ENCODE assay signal across 16 cellular contexts in genomic region chr3:14600856-14601610, GRCh38. TPM values are rescaled to one million over a fixed set of nuclear protein-coding genes. Genes with fewer than 3 reads are reported as not detected.
DNase-seq lines count a peak whose midpoint lies in the region; FAIRE-seq and TF ChIP-seq lines count a peak whose summit lies in the region.
"Had no signal": no experiment of that assay in that cellular context is flagged by ENCODE, and none has a peak within 500 bp of the region (broad histone marks: within the 10 kb centered on the region; RNA-seq: fewer than 3 reads in every experiment).

No MANE protein-coding gene starts in this region.

- TF ChIP-seq CTCF in H1 (IDR thresholded peaks at IDR 0.05; ENCODE audit: control extremely low read depth in 1 of 3, insufficient read depth in 1 of 3, low read depth in 1 of 3, low read length in 3 of 3) (no peak), neural progenitor cell (IDR thresholded peaks at IDR 0.05) (no peak)

- H2BK5ac ChIP-seq in H1 (ENCODE audit: low read depth, low read length) = peak overlapping the region; percentile 28; the same call in 1 of the 2 replicates

- WGBS in H1 (ENCODE audit: extremely low coverage in 1 of 2, insufficient coverage in 1 of 2, insufficient read length in 1 of 2, insufficient replicate concordance in 2 of 2, low coverage in 1 of 2, low lambda C conversion rate in 2 of 2, missing lambda C conversion rate in 1 of 2), 2 experiments = 61% methylated on average over 10 of the region's 10 CpGs; no CpG with 5 or more reads in 1 of the 2 experiments

- peaks cover 50% of the 10 kb centered on the region for H3K4me1 Mint-ChIP-seq in neural progenitor cell

- peaks cover 3% of the 10 kb centered on the region for H3F3A ChIP-seq in neural progenitor cell (ENCODE audit: low read depth)

- H3K27me3 ChIP-seq in HUES6 (ENCODE audit: control insufficient read depth, insufficient read depth, low read length) (peaks cover 39% of the 10 kb centered on the region), H1 (replicated peaks in 1 of 4; ENCODE audit: control insufficient read depth in 3 of 4, extremely low read depth in 1 of 4, insufficient read depth in 3 of 4, low read length in 3 of 4) (peaks cover 0 to 14% (median 10%) of the 10 kb centered on the region in 4 experiments; a peak in 5 of 7 replicates), neural progenitor cell (peaks cover 86% of the 10 kb centered on the region)

- H4K5ac ChIP-seq in H1 (ENCODE audit: insufficient read length, low read depth, low read length) = no peak overlapping the region

- H3K27ac ChIP-seq in HUES6 (ENCODE audit: low read depth, low read length) (no peak overlapping the region), H1 (ENCODE audit: low read depth, low read length) (no peak overlapping the region), neural progenitor cell (no peak overlapping the region)
- H3K27ac ChIP-seq: C4-2B had no signal

- H3K36me3 ChIP-seq in HUES6 (ENCODE audit: control insufficient read depth, insufficient read depth, low read length) = no peaks in the 10 kb centered on the region
- 0 out of 8 replicates have a peak, but pooled peaks cover 0 to 2% (median 0%) of the 10 kb centered on the region in 4 experiments for H3K36me3 ChIP-seq in H1 (ENCODE audit: control insufficient read depth in 2 of 4, insufficient read depth in 4 of 4, low read length in 3 of 4)
- no peaks in the 10 kb centered on the region for H3K36me3 ChIP-seq in neural progenitor cell
- H3K36me3 ChIP-seq: BE2C had no signal

- no peak overlapping the region for H2AFZ ChIP-seq in H1 (ENCODE audit: low read length)
- no peak overlapping the region for H2AFZ ChIP-seq in neural progenitor cell (replicated peaks)

- H3K4ac ChIP-seq in H1 (replicated peaks; ENCODE audit: insufficient read length, low read depth, low read length) = no peak overlapping the region

- H3K9ac ChIP-seq in HUES6 (ENCODE audit: low read length) (no peak overlapping the region), H1 (replicated peaks in 1 of 4; ENCODE audit: extremely low read depth in 1 of 4, low read depth in 3 of 4, low read length in 3 of 4) (no peak overlapping the region), neural progenitor cell (no peak overlapping the region)

- H3K27me3 Mint-ChIP-seq in neural progenitor cell (ENCODE audit: insufficient read depth, low read depth) = peaks cover 49% of the 10 kb centered on the region

- POLR2A ChIA-PET in H1 (lab: Charles Lee; ENCODE audit: partially characterized antibody) = interaction anchor here (1.1 kb wide), 1 partner anchor 61 kb away, joined by 3 read pairs; the partner anchor contains the start of gene GRIP2

- peaks cover 3% of the 10 kb centered on the region for H3K9me3 Mint-ChIP-seq in neural progenitor cell

- DNase-seq in H1 (ENCODE audit: low read depth in 1 of 2, low spot score in 2 of 2) (no peak), neural progenitor cell (ENCODE audit: low spot score) (no peak), mesenteric fat pad (ENCODE audit: low spot score) (no peak), activated T-cell treated with anti-CD3 and anti-CD28 coated beads for 4 hours (no peak), SKM-1 (lab: John Stamatoyannopoulos, UW; ENCODE audit: unreplicated experiment) (no peak)
- DNase-seq in stimulated activated naive CD4-positive, alpha-beta T cell (lab: John Stamatoyannopoulos, UW) = no peak
- DNase-seq: BE2C; CD4-positive, alpha-beta memory T cell; DMS79 had no signal

- H3K4me1 ChIP-seq in HUES6 (ENCODE audit: control insufficient read depth, insufficient read depth, low read length) (peaks cover 26% of the 10 kb centered on the region), H1 (replicated peaks in 1 of 4; ENCODE audit: control insufficient read depth in 3 of 4, insufficient read depth in 4 of 4, low read length in 3 of 4) (peaks cover 0 to 12% (median 9%) of the 10 kb centered on the region in 4 experiments; a peak in 6 of 7 replicates), neural progenitor cell (no peaks in the 10 kb centered on the region)
- H3K4me1 ChIP-seq: BE2C had no signal

- H3K23ac ChIP-seq in H1 (ENCODE audit: insufficient read length) = no peak overlapping the region

- H4K8ac ChIP-seq in H1 (ENCODE audit: extremely low read depth, insufficient read depth, low read length) = 0 out of 2 replicates have a peak overlapping the region, but pooled peaks have one; percentile 4

- H2AK5ac ChIP-seq in H1 (ENCODE audit: low read depth, low read length) = 0 out of 2 replicates have a peak overlapping the region, but pooled peaks have one; percentile 14

- H2BK12ac ChIP-seq in H1 (ENCODE audit: low read depth, low read length) = no peak overlapping the region; the same call in 1 of the 2 replicates

- peaks cover 0 to 11% of the 10 kb centered on the region in 2 experiments for H4K20me1 ChIP-seq in H1 (replicated peaks in 1 of 2; ENCODE audit: control insufficient read depth in 1 of 2, insufficient read depth in 2 of 2, low read length in 2 of 2)
- H4K20me1 ChIP-seq in neural progenitor cell (ENCODE audit: low read depth) = peaks cover 33% of the 10 kb centered on the region

- no peaks in the 10 kb centered on the region for H3K9me3 ChIP-seq in HUES6 (ENCODE audit: control insufficient read depth, insufficient read depth, low read depth, low read length)
- H3K9me3 ChIP-seq in H1 (ENCODE audit: insufficient read depth in 2 of 2, low read depth in 1 of 2, low read length in 1 of 2) = no peaks in the 10 kb centered on the region
- no peaks in the 10 kb centered on the region for H3K9me3 ChIP-seq in neural progenitor cell (ENCODE audit: low read depth)
- H3K9me3 ChIP-seq: A549, BE2C had no signal

- H3K36me3 Mint-ChIP-seq in neural progenitor cell = no peaks in the 10 kb centered on the region

- no peak for TF ChIP-seq EP300 in H1 (IDR thresholded peaks at IDR 0.05; ENCODE audit: borderline replicate concordance in 1 of 2, low read depth in 2 of 2, low read length in 2 of 2)

- H3K79me1 ChIP-seq in H1 (ENCODE audit: low read depth, low read length) = peaks cover 4% of the 10 kb centered on the region; the same call in 1 of the 2 replicates

- peak overlapping the region; percentile 56; the same call in 1 of the 2 replicates for H3K18ac ChIP-seq in H1 (ENCODE audit: extremely low read depth, low read length)

- no peak overlapping the region for H2BK120ac ChIP-seq in H1 (replicated peaks; ENCODE audit: low read depth, low read length)

- H3K4me2 ChIP-seq in H1 (ENCODE audit: insufficient read depth in 1 of 2, low read depth in 2 of 2, low read length in 2 of 2) = peak overlapping the region; percentile 48 to 93; a peak in 3 of 4 replicates
- H3K4me2 ChIP-seq in neural progenitor cell = no peak overlapping the region

- H3K14ac ChIP-seq in H1 (ENCODE audit: insufficient read length) = no peak overlapping the region

- no peak overlapping the region for H3K56ac ChIP-seq in H1 (replicated peaks; ENCODE audit: insufficient read length, low read depth, low read length)

- peak overlapping the region; percentile 83; the same call in 1 of the 2 replicates for H2BK15ac ChIP-seq in H1 (ENCODE audit: low read length)

- no peak for FAIRE-seq in H1 (lab: Jason Lieb, UNC)
- FAIRE-seq: A549, GM12878, GM18507, K562 had no signal

- H3K23me2 ChIP-seq in H1 (ENCODE audit: low read depth, low read length) = peaks cover 10% of the 10 kb centered on the region; the same call in 1 of the 2 replicates

- H2BK20ac ChIP-seq in H1 (ENCODE audit: low read length) = peak overlapping the region; percentile 27; the same call in 1 of the 2 replicates

- no peak for TF ChIP-seq RAD21 in H1 (IDR thresholded peaks at IDR 0.05 in 1 of 2, conservative IDR thresholded peaks at IDR 0.05 in 1 of 2; ENCODE audit: low read depth in 2 of 2, low read length in 2 of 2)

- CTCF ChIA-PET in H1 (lab: Charles Lee; ENCODE audit: partially characterized antibody) = interaction anchor here (0.7 to 2.3 kb wide), 31 partner anchors 7 to 340 kb away, joined by 3 to 10 read pairs (median 4); no protein-coding TSS in a partner anchor

- H3K79me2 ChIP-seq in H1 (ENCODE audit: control insufficient read depth in 1 of 2, insufficient read depth in 2 of 2, low read length in 2 of 2) (no peaks in the 10 kb centered on the region), neural progenitor cell (ENCODE audit: low read depth) (no peaks in the 10 kb centered on the region)

- H4K91ac ChIP-seq in H1 (replicated peaks; ENCODE audit: insufficient read length, low read length) = peak overlapping the region; percentile 30

- no peak overlapping the region for H3K27ac Mint-ChIP-seq in neural progenitor cell
- H3K27ac Mint-ChIP-seq: H9 had no signal

- peak overlapping the region; percentile 16 for H3K4me3 Mint-ChIP-seq in neural progenitor cell
- H3K4me3 Mint-ChIP-seq: CD4-positive, alpha-beta memory T cell had no signal

- peak overlapping the region; percentile 62 for H3K4me3 ChIP-seq in HUES6 (ENCODE audit: low read depth, low read length)
- peak overlapping the region in 1 of 4 experiments; percentile 73; a peak in 3 of 8 replicates for H3K4me3 ChIP-seq in H1 (ENCODE audit: extremely low read depth in 1 of 4, insufficient read depth in 2 of 4, low read depth in 3 of 4, low read length in 4 of 4)
- H3K4me3 ChIP-seq in neural progenitor cell = no peak overlapping the region
- H3K4me3 ChIP-seq: GM12878, K562 had no signal

- no peak for TF ChIP-seq POLR2A in H1 (IDR thresholded peaks at IDR 0.05; ENCODE audit: control extremely low read depth in 1 of 2, low read depth in 2 of 2, low read length in 2 of 2)

TF ChIP-seq in H1, 55 proteins besides CTCF, POLR2A, EP300 and RAD21:
- TF ChIP-seq MAX (IDR thresholded peaks at IDR 0.05) (no peak), BACH1 (IDR thresholded peaks at IDR 0.05; ENCODE audit: low read length) (no peak), CBX5 (IDR thresholded peaks at IDR 0.05; ENCODE audit: low read depth, low read length) (no peak), TAF1 (IDR thresholded peaks at IDR 0.05; ENCODE audit: low read depth, low read length) (no peak), GTF2F1 (IDR thresholded peaks at IDR 0.05; ENCODE audit: borderline replicate concordance, low read depth, low read length) (no peak), RNF2 (IDR thresholded peaks at IDR 0.05; ENCODE audit: borderline replicate concordance, low read depth, low read length, missing control alignments, poor library complexity, severe bottlenecking) (no peak)

RNA-seq across cellular contexts. Expression of gene CCDC174, which starts 50.5 kb away (rescaled TPM):
- total RNA-seq in H1 (2021; fragmentation: NEBNext Ultra II Directional; extraction: Animal tissue kit (Norgen Biotek cat#: 25700)) = 11.9 and 14.1 TPM in 2 replicates
- polyA plus RNA-seq in H1 (2011; rRNA removed) = 3.5 and 5.5 TPM in 2 replicates
- polyA plus RNA-seq in H1 (2011; cell fraction: cytosol; rRNA removed) = 5.2 TPM
- polyA plus RNA-seq in H1 (2011; cell fraction: nucleus; rRNA removed) = 8.5 TPM
- 8.1 to 10.3 TPM (median 8.9 TPM) in 4 replicates for polyA plus RNA-seq in H1 (2012, experiment 1 of 2)
- 1.4 TPM for polyA plus RNA-seq in H1 (2012, experiment 2 of 2)
- polyA plus RNA-seq in H1 (2013, experiment 1 of 2) = 12.0 TPM
- 10.3 TPM for polyA plus RNA-seq in H1 (2013, experiment 2 of 2)
- polyA minus RNA-seq in H1 (2011; rRNA and poly(A)+ RNA removed) = 3.7 and 4.2 TPM in 2 replicates
- 2.9 TPM for polyA minus RNA-seq in H1 (2011; cell fraction: cytosol; rRNA and poly(A)+ RNA removed)
- polyA minus RNA-seq in H1 (2011; cell fraction: nucleus; rRNA and poly(A)+ RNA removed) = 6.6 TPM
- 13.0 and 15.6 TPM in 2 replicates for total RNA-seq in neural progenitor cell (ENCODE audit: low replicate concordance)
- 16.8 TPM for total RNA-seq in mesenteric fat pad
